Comparison of ENCODE assay signal across 19 cellular contexts in genomic region chr7:157480651-157481050, GRCh38.
"Had no signal": no experiment of that assay in that cellular context is flagged by ENCODE, and none has a peak within 500 bp of the region (broad histone marks: within the 10 kb centered on the region; RNA-seq: fewer than 3 reads in every experiment).

No MANE protein-coding gene starts in this region.

- H3K4me3 ChIP-seq: prostate gland, right atrium auricular region, SJCRH30, skin epidermis had no signal

- H3K4me1 Mint-ChIP-seq: stimulated activated naive B cell treated with anti-CD40 and anti-IgM and Interleukin-4, amounts not matched to agents 10 μg/mL and 1 μg/mL and 100 μg/mL, for 72 hours had no signal

- H3K9me3 ChIP-seq: prostate gland, right atrium auricular region, SJCRH30 had no signal

- H3K27ac Mint-ChIP-seq: activated T-helper 1 cell treated with anti-CD3 and anti-CD28 coated beads, Interleukin-12 subunit alpha, Interleukin-12 subunit beta, Interleukin-2, Interleukin-4 antibody, amounts not matched to agents 30 ng/mL and 10 ng/mL and 1 ng/mL, durations not matched to agents 14 hours and 24 hours and 36 hours; brain; nephron progenitor cell; stimulated activated naive B cell treated with anti-CD40 and anti-IgM and Interleukin-4, amounts not matched to agents 10 μg/mL and 1 μg/mL and 100 μg/mL, for 72 hours had no signal

- H3K27me3 ChIP-seq: right atrium auricular region, SJCRH30 had no signal

- H3K36me3 Mint-ChIP-seq: brain; stimulated activated naive B cell treated with anti-CD40 and anti-IgM and Interleukin-4, amounts not matched to agents 10 μg/mL and 1 μg/mL and 100 μg/mL, for 72 hours had no signal

- DNase-seq: activated CD4-positive, alpha-beta T cell treated with anti-CD3 and anti-CD28 coated beads, Interleukin-2, amount 50 U/mL, for 1 hour; activated CD4-positive, CD25-positive, alpha-beta regulatory T cell; activated naive CD4-positive, alpha-beta T cell; anterior cingulate cortex; caudate nucleus; foreskin melanocyte; mammary epithelial cell; nephron progenitor cell; occipital lobe; SJCRH30; stimulated activated CD4-positive, alpha-beta T cell treated with anti-CD3 and anti-CD28 coated beads, Interleukin-4, amount 100 ng/mL, for 24 hours; stimulated activated naive B cell treated with anti-CD40 and anti-IgM and Interleukin-4, amounts not matched to agents 10 μg/mL and 1 μg/mL and 100 μg/mL, for 72 hours; T1000 had no signal

- H3K4me3 Mint-ChIP-seq: activated T-helper 1 cell treated with anti-CD3 and anti-CD28 coated beads, Interleukin-12 subunit alpha, Interleukin-12 subunit beta, Interleukin-2, Interleukin-4 antibody, amounts not matched to agents 30 ng/mL and 10 ng/mL and 1 ng/mL, durations not matched to agents 14 hours and 24 hours and 36 hours; brain; nephron progenitor cell; stimulated activated naive B cell treated with anti-CD40 and anti-IgM and Interleukin-4, amounts not matched to agents 10 μg/mL and 1 μg/mL and 100 μg/mL, for 72 hours had no signal

- H3K27ac ChIP-seq: epithelial cell of prostate, prostate gland, right atrium auricular region, SJCRH30, skin epidermis had no signal

- H3K4me1 ChIP-seq: prostate gland, right atrium auricular region, SJCRH30 had no signal

- H3K36me3 ChIP-seq: prostate gland, right atrium auricular region, SJCRH30 had no signal

- H3K9me3 Mint-ChIP-seq: stimulated activated naive B cell treated with anti-CD40 and anti-IgM and Interleukin-4, amounts not matched to agents 10 μg/mL and 1 μg/mL and 100 μg/mL, for 72 hours had no signal
